ENCODE assay signal across 23 cellular contexts in the genomic region with DNA sequence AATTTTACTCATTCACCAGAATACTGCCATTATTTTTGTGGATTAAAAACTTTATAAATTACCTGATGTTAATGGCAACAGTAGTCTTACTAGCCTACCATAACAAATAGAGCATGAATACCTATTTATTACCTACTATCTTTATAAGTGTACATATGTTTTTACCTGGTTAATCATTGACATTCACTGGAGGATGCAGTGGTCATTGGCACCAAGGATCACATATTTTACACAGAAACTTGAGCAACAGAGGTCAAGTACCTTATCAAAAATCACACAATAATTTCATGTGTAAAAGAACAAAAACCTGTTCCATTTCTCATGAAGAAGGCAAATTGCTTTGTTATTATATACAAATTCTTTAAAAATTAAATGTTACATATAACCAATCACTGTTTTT.
DNase-seq lines count a peak whose midpoint lies in the region; ATAC-seq, FAIRE-seq and TF ChIP-seq lines count a peak whose summit lies in the region.
"Had no signal": no experiment of that assay in that cellular context is flagged by ENCODE, and none has a peak within 500 bp of the region (broad histone marks: within the 10 kb centered on the region; RNA-seq: fewer than 3 reads in every experiment).

No MANE protein-coding gene starts in this region.

- intact Hi-C loops in pancreas (cut with DNase I) (no loop called here), OCI-LY7 (cut with micrococcal nuclease; ENCODE audit: unreplicated experiment) (no loop called here)

- POLR2A ChIA-PET in OCI-LY7 (lab: Charles Lee) = no interaction called here

- no peaks in the 10 kb centered on the region for H4K20me1 ChIP-seq in OCI-LY7 (ENCODE audit: insufficient read depth, low read length)
- H4K20me1 ChIP-seq: BLaER1 had no signal

- H3K4me1 ChIP-seq in SJCRH30 (0 out of 2 replicates have a peak, but pooled peaks cover 5% of the 10 kb centered on the region), pancreas (peaks cover 0 to 13% (median 4%) of the 10 kb centered on the region in 3 donors), OCI-LY7 (ENCODE audit: insufficient read depth, low read length, poor library complexity, severe bottlenecking) (no peaks in the 10 kb centered on the region)
- H3K4me1 ChIP-seq: BE2C, BLaER1, Caco-2 had no signal

- peak; percentile 32 for FAIRE-seq in pancreas (lab: Jason Lieb, UNC)
- FAIRE-seq: A204.1, D721Med, GM12891, GM19239 had no signal

- TF ChIP-seq CTCF in 22Rv1 (IDR thresholded peaks at IDR 0.05) (no peak), pancreas (IDR thresholded peaks at IDR 0.05) (no peak), OCI-LY7 (conservative IDR thresholded peaks at IDR 0.05; ENCODE audit: low read length) (no peak)

- H3K9me2 ChIP-seq in OCI-LY7 (ENCODE audit: insufficient read depth, low read length) = no peaks in the 10 kb centered on the region

- no peaks in the 10 kb centered on the region for H3K79me2 ChIP-seq in OCI-LY7 (ENCODE audit: insufficient read depth, low read depth, low read length)

- H3K27me3 ChIP-seq in SJCRH30 = no peaks in the 10 kb centered on the region
- no peaks in the 10 kb centered on the region for H3K27me3 ChIP-seq in pancreas
- H3K27me3 ChIP-seq: BE2C, BLaER1 had no signal

- no peak overlapping the region for H3K4me2 ChIP-seq in OCI-LY7 (ENCODE audit: low read length)
- H3K4me2 ChIP-seq: BLaER1 had no signal

- DNase-seq in DMS53 treated with DMSO at 0.1 percent for 48 hours (lab: John Stamatoyannopoulos, UW; ENCODE audit: unreplicated experiment) (peak; percentile 7), SJCRH30 (no peak), pancreas (no peak), NCI-H146 (lab: John Stamatoyannopoulos, UW) (no peak), OCI-LY7 (ENCODE audit: low spot score) (no peak)
- DNase-seq in activated T-cell treated with anti-CD3 and anti-CD28 coated beads, Interleukin-2, amount 50 U/mL, for 1 hour = no peak
- DNase-seq: 8988T; ACHN; BE2C; C1 segment of cervical spinal cord; Caco-2; Calu3; CD4-positive, alpha-beta memory T cell; CD4-positive, CD25-positive, alpha-beta regulatory T cell; CD8-positive, alpha-beta memory T cell; DMS79 treated with DMSO at 0.1 percent for 48 hours; GF-D8 had no signal

- H3K27ac ChIP-seq in 22Rv1 (peak overlapping the region; percentile 60), SJCRH30 (peak overlapping the region; percentile 33; the same call in 1 of the 2 replicates), pancreas (no peak overlapping the region), OCI-LY7 (ENCODE audit: low read depth, low read length, poor library complexity, severe bottlenecking) (no peak overlapping the region)
- H3K27ac ChIP-seq: BLaER1 had no signal

- H3K9me3 ChIP-seq in SJCRH30 (replicated peaks) = no peaks in the 10 kb centered on the region
- no peaks in the 10 kb centered on the region for H3K9me3 ChIP-seq in pancreas
- H3K9me3 ChIP-seq in OCI-LY7 (ENCODE audit: low read length) = peaks cover 33% of the 10 kb centered on the region
- H3K9me3 ChIP-seq: BE2C, BLaER1, Caco-2 had no signal

- BruUV-seq in OCI-LY7 (replicated peaks; lab: Mats Ljungman, UMichigan) = no TSS peak

- CTCF ChIA-PET in OCI-LY7 (lab: Charles Lee; ENCODE audit: unreplicated experiment) = no interaction called here

- H3K36me3 ChIP-seq in SJCRH30 = no peaks in the 10 kb centered on the region
- no peaks in the 10 kb centered on the region for H3K36me3 ChIP-seq in pancreas
- no peaks in the 10 kb centered on the region for H3K36me3 ChIP-seq in OCI-LY7 (ENCODE audit: insufficient read depth, low read length)
- H3K36me3 ChIP-seq: BE2C, BLaER1 had no signal

- peak; percentile 48 to 87 (median 74) for ATAC-seq in pancreas

- H3K4me3 ChIP-seq in SJCRH30 (no peak overlapping the region), pancreas (no peak overlapping the region), OCI-LY7 (ENCODE audit: low read depth, low read length, poor library complexity, severe bottlenecking) (no peak overlapping the region)
- H3K4me3 ChIP-seq: BLaER1 had no signal

- no peak overlapping the region for H2AFZ ChIP-seq in OCI-LY7 (ENCODE audit: low read length)

Comparison
In these comparisons a context has a peak if more than half of its experiments do, and no peak if none do; other contexts are left out.
1. H3K27ac ChIP-seq: peak in 22Rv1 (single experiment) and SJCRH30 (single experiment); none in pancreas (0 of 4) and OCI-LY7 (single experiment).